In the genomic region with DNA sequence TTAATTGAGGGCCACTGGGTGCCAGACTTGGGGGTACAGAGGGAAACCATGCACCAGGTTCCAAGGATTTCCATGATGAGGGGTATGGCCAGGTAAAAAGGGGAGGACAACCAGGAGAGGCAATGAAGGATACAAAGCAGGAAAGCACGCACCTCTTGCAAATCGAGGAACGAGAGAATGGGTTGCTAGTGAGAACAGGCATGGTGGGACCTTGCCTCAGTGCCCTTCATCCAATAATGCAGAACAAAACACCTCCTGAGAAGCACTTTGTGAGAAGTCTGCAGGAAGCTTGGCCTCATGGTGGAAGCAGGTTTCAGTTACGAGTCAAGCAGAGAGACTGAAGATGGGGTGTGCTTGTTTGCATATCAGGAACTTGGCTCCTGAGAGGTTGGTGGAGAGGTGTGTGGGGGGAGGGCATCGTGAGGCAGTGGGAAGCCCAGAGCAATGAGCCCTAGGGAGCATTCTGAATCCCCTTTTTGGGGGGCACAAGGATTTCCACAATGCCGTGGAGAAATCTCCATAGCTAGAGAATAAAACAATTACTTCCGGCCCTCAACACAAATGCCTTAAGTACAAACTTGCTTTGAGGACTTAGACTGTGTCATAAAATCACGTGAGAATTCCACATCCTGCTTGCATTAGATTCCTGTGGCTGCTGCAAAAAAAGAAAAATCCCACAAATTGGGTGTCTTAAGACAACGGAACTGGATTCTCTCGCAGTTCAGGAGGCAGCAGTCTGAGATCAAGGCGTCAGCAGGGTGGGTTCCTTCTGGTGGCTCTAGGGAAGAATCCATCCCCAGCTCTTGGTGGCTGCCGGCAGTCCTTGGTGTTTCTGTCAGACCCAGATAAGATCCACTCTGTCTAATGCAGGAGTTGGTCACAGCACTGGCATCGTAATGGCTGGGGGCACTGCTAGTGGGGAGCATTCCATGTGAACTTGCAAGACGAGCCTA, we compare ENCODE assay signal across 7 cellular contexts. TPM values are rescaled to one million over a fixed set of nuclear protein-coding genes. Genes with fewer than 3 reads are reported as not detected.
DNase-seq lines count a peak whose midpoint lies in the region; ATAC-seq, FAIRE-seq and TF ChIP-seq lines count a peak whose summit lies in the region.

No MANE protein-coding gene starts in this region.

- peak overlapping the region; percentile 51 for H3K4me2 ChIP-seq in fibroblast of lung (ENCODE audit: extremely low read depth, insufficient read depth, low read length)

- H3K9me3 ChIP-seq in fibroblast of lung (ENCODE audit: control insufficient read depth, insufficient read depth, low read depth, low read length) (no peaks in the 10 kb centered on the region), HAP-1 (no peaks in the 10 kb centered on the region; the same call in 1 of the 2 replicates)

- no peak overlapping the region for H3K27ac ChIP-seq in fibroblast of lung (ENCODE audit: insufficient read depth, low read length)

- in situ Hi-C loops in HAP-1 (cut with MboI; ENCODE audit: low sequenced_read_pairs) = no loop called here

- no peaks in the 10 kb centered on the region for H3K36me3 ChIP-seq in fibroblast of lung (ENCODE audit: control insufficient read depth, insufficient read depth, low read length)
- no peaks in the 10 kb centered on the region for H3K36me3 ChIP-seq in HAP-1 (replicated peaks)

- H2AFZ ChIP-seq in fibroblast of lung (ENCODE audit: low read length) = peak overlapping the region; percentile 41

- H3K4me3 ChIP-seq in fibroblast of lung (replicated peaks in 1 of 4; ENCODE audit: control extremely low read depth in 1 of 4, insufficient read depth in 1 of 4, low read depth in 3 of 4, low read length in 4 of 4) (peak overlapping the region in 1 of 4 experiments; percentile 28), HAP-1 (no peak overlapping the region)

- no peak for TF ChIP-seq CTCF in fibroblast of lung (conservative IDR thresholded peaks at IDR 0.05 in 1 of 2, IDR thresholded peaks at IDR 0.05 in 1 of 2; ENCODE audit: low read depth in 1 of 2, low read length in 2 of 2)

- H3K79me2 ChIP-seq in fibroblast of lung (ENCODE audit: control insufficient read depth, insufficient read depth, low read length) = no peaks in the 10 kb centered on the region

- no peak for ATAC-seq in HG03520 (IDR thresholded peaks at IDR 0.05; ENCODE audit: unreplicated experiment)

- no peak overlapping the region for H3K9ac ChIP-seq in fibroblast of lung (ENCODE audit: insufficient read depth, low read length)

- no peaks in the 10 kb centered on the region for H4K20me1 ChIP-seq in fibroblast of lung (ENCODE audit: control insufficient read depth, extremely low read depth, insufficient read depth, low read length)

- no peak for FAIRE-seq in RCC 7860 (lab: Jason Lieb, UNC)

- no peaks in the 10 kb centered on the region for H3K4me1 ChIP-seq in fibroblast of lung (ENCODE audit: control insufficient read depth, extremely low read depth, insufficient read depth, low read length)
- no peaks in the 10 kb centered on the region for H3K4me1 ChIP-seq in HAP-1

- DNase-seq in GM04504 (ENCODE audit: low read depth) (peak; percentile 62), RCC 7860 (ENCODE audit: low spot score) (peak; percentile 84), fibroblast of lung (ENCODE audit: low read depth in 2 of 2) (peak; percentile 81 to 99), pons (ENCODE audit: low spot score) (peak; percentile 42), HAP-1 (ENCODE audit: low spot score in 2 of 2) (no peak), NCI-H1048 (lab: John Stamatoyannopoulos, UW) (no peak)

- H3K27me3 ChIP-seq in fibroblast of lung (ENCODE audit: control insufficient read depth, insufficient read depth, low read length) (no peaks in the 10 kb centered on the region), HAP-1 (ENCODE audit: low read depth) (no peaks in the 10 kb centered on the region)

RNA-seq across cellular contexts. Expression of gene BACE2, which starts 54.9 kb away (rescaled TPM):
- total RNA-seq in fibroblast of lung = 31.5 and 33.4 TPM in 2 replicates
- polyA plus RNA-seq in fibroblast of lung = 19.5 and 85.3 TPM in 2 replicates
- 14.7 and 53.6 TPM in 2 replicates for polyA plus RNA-seq in fibroblast of lung (2012)
- 10.7 and 60.1 TPM in 2 replicates for polyA minus RNA-seq in fibroblast of lung (ENCODE audit: low replicate concordance)

Comparison
In these comparisons a context has a peak if more than half of its experiments do, and no peak if none do; other contexts are left out.
1. DNase-seq: peak in GM04504 (single experiment), RCC 7860 (single experiment), fibroblast of lung (2 of 2) and pons (single experiment); none in HAP-1 (0 of 2) and NCI-H1048 (single experiment).